Comparison of ENCODE assay signal across 9 cellular contexts in genomic region chr9:84670801-84671153, GRCh38. TPM values are rescaled to one million over a fixed set of nuclear protein-coding genes. Genes with fewer than 3 reads are reported as not detected.
DNase-seq lines count a peak whose midpoint lies in the region; TF ChIP-seq lines count a peak whose summit lies in the region.
"Had no signal": no experiment of that assay in that cellular context is flagged by ENCODE, and none has a peak within 500 bp of the region (broad histone marks: within the 10 kb centered on the region; RNA-seq: fewer than 3 reads in every experiment).

No MANE protein-coding gene starts in this region.

- H3K4me3 ChIP-seq in NT2/D1 (ENCODE audit: insufficient read length, low read depth), result peak overlapping the region; percentile 48
- peak overlapping the region; percentile 40 for H3K4me3 ChIP-seq in mesodermal cell (ENCODE audit: extremely low read depth, insufficient read depth, low read length, poor library complexity, severe bottlenecking)
- no peak overlapping the region for H3K4me3 ChIP-seq in Caco-2 (ENCODE audit: low read depth, low read length)

- no TSS peak for BruUV-seq in Caco-2 (replicated peaks; lab: Mats Ljungman, UMichigan)

- H3K36me3 ChIP-seq in NT2/D1 (ENCODE audit: insufficient read depth, insufficient read length, low read length) (no peaks in the 10 kb centered on the region), mesodermal cell (ENCODE audit: control insufficient read depth, insufficient read depth, low read length) (no peaks in the 10 kb centered on the region), Caco-2 (ENCODE audit: control insufficient read depth, insufficient read depth, low read length) (no peaks in the 10 kb centered on the region)

- H3K4me1 ChIP-seq in NT2/D1 (ENCODE audit: insufficient read depth, insufficient read length), result peaks cover 3% of the 10 kb centered on the region
- no peaks in the 10 kb centered on the region for H3K4me1 ChIP-seq in mesodermal cell (ENCODE audit: control insufficient read depth, insufficient read depth, low read length, poor library complexity, severe bottlenecking)
- H3K4me1 ChIP-seq in Caco-2, result no peaks in the 10 kb centered on the region

- H3K36me3 Mint-ChIP-seq in chondrocyte (ENCODE audit: low read depth), result peaks cover 1% of the 10 kb centered on the region
- no peaks in the 10 kb centered on the region for H3K36me3 Mint-ChIP-seq in Caco-2 (ENCODE audit: insufficient read depth, unreplicated experiment)
- H3K36me3 Mint-ChIP-seq: activated CD8-positive, alpha-beta memory T cell treated with anti-CD3 and anti-CD28 coated beads, Interleukin-2, amount 10 ng/mL, durations not matched to agents 7 days and 5 days had no signal

- H3K27me3 Mint-ChIP-seq in chondrocyte (ENCODE audit: low read depth), result peaks cover 10% of the 10 kb centered on the region
- H3K27me3 Mint-ChIP-seq in Caco-2 (ENCODE audit: insufficient read depth, unreplicated experiment), result peaks cover 22% of the 10 kb centered on the region

- WGBS in mesodermal cell (ENCODE audit: insufficient coverage in 2 of 2), 2 experiments, result 14 to 25% methylated on average over 2 to 7 of the region's 9 CpGs

- peaks cover 6% of the 10 kb centered on the region for H3K9me3 Mint-ChIP-seq in chondrocyte (ENCODE audit: low read depth)
- H3K9me3 Mint-ChIP-seq in Caco-2 (ENCODE audit: unreplicated experiment), result no peaks in the 10 kb centered on the region

- peak overlapping the region; percentile 65 for H3K9ac ChIP-seq in NT2/D1 (ENCODE audit: insufficient read length, low read depth)

- CTCF ChIA-PET in Caco-2 (lab: Charles Lee), result no interaction called here

- H3K27ac ChIP-seq in mesodermal cell (ENCODE audit: low read depth, low read length, severe bottlenecking), result no peak overlapping the region

- H3K4me1 Mint-ChIP-seq in chondrocyte (ENCODE audit: low read depth) (peaks cover 61% of the 10 kb centered on the region), Caco-2 (ENCODE audit: low read depth, unreplicated experiment) (no peaks in the 10 kb centered on the region)

- H3K27me3 ChIP-seq in NT2/D1 (ENCODE audit: insufficient read depth, insufficient read length), result peaks cover 65% of the 10 kb centered on the region
- no peaks in the 10 kb centered on the region for H3K27me3 ChIP-seq in Caco-2 (replicated peaks; ENCODE audit: control insufficient read depth, insufficient read depth, low read length)

- no peak for TF ChIP-seq CTCF in chondrocyte (IDR thresholded peaks at IDR 0.05)
- TF ChIP-seq CTCF in Caco-2 (IDR thresholded peaks at IDR 0.05; ENCODE audit: insufficient read depth in 1 of 2, low read depth in 1 of 2, low read length in 1 of 2, severe bottlenecking in 1 of 2, unreplicated experiment in 1 of 2), result no peak

- intact Hi-C loops in Caco-2 (cut with micrococcal nuclease; ENCODE audit: unreplicated experiment), result no loop called here

- POLR2A ChIA-PET in Caco-2 (lab: Charles Lee), result no interaction called here

- H3K9me3 ChIP-seq in NT2/D1 (ENCODE audit: insufficient read depth, low read length), result peaks cover 5% of the 10 kb centered on the region
- H3K9me3 ChIP-seq in mesodermal cell (ENCODE audit: control insufficient read depth, low read length), result no peaks in the 10 kb centered on the region
- H3K9me3 ChIP-seq in Caco-2, result no peaks in the 10 kb centered on the region

- peak overlapping the region; percentile 81 for H3K27ac Mint-ChIP-seq in chondrocyte (ENCODE audit: unreplicated experiment)
- H3K27ac Mint-ChIP-seq in Caco-2 (ENCODE audit: unreplicated experiment), result no peak overlapping the region
- H3K27ac Mint-ChIP-seq: activated CD8-positive, alpha-beta memory T cell treated with anti-CD3 and anti-CD28 coated beads, Interleukin-2, amount 10 ng/mL, durations not matched to agents 7 days and 5 days had no signal

- DNase-seq in NT2/D1 (ENCODE audit: low read depth, low spot score) (no peak), chondrocyte (ENCODE audit: low spot score) (no peak), superior temporal gyrus (ENCODE audit: extremely low spot score) (peak; percentile 71), Caco-2 (no peak), NCI-H2029 treated with DMSO at 0.1 percent for 48 hours (lab: John Stamatoyannopoulos, UW) (no peak), SW480 (ENCODE audit: low spot score) (no peak)
- DNase-seq: activated CD8-positive, alpha-beta memory T cell treated with anti-CD3 and anti-CD28 coated beads, Interleukin-2, amount 10 ng/mL, durations not matched to agents 7 days and 5 days; NCI-H1105 treated with DMSO at 0.1 percent for 48 hours had no signal

- H3K4me3 Mint-ChIP-seq in chondrocyte (ENCODE audit: unreplicated experiment) (peak overlapping the region; percentile 92), Caco-2 (ENCODE audit: unreplicated experiment) (no peak overlapping the region)
- H3K4me3 Mint-ChIP-seq: activated CD8-positive, alpha-beta memory T cell treated with anti-CD3 and anti-CD28 coated beads, Interleukin-2, amount 10 ng/mL, durations not matched to agents 7 days and 5 days had no signal

RNA-seq across cellular contexts. Expression of gene NTRK2, which starts 1.2 kb away (rescaled TPM):
- total RNA-seq in chondrocyte, result 37.6 to 77.6 TPM (median 40.0 TPM) in 3 replicates
- polyA plus RNA-seq in mesodermal cell (2013, experiment 1 of 2), result 15.0 TPM
- polyA plus RNA-seq in mesodermal cell (2013, experiment 2 of 2), result 13.3 TPM
- not detected in 2 replicates for total RNA-seq in Caco-2 (2022)

Comparison
In these comparisons a context has a peak if more than half of its experiments do, and no peak if none do; other contexts are left out.
1. RNA of gene NTRK2, which starts 1.2 kb away (total RNA-seq): 37.6 to 77.6 TPM in chondrocyte; not detected in Caco-2; every median in the first group is over 10 times any median in the second.